ENCODE assay signal across 8 cellular contexts in genomic region chr4:107666134-107666533, GRCh38. TPM values are rescaled to one million over a fixed set of nuclear protein-coding genes. Genes with fewer than 3 reads are reported as not detected.
A peak's percentile ranks its signal among the peaks of the same experiment; 100 is the strongest.
DNase-seq lines count a peak whose midpoint lies in the region; FAIRE-seq and TF ChIP-seq lines count a peak whose summit lies in the region.

No MANE protein-coding gene starts in this region.

- no peak for DNase-seq in HFF-Myc (ENCODE audit: extremely low read depth, low read depth)
- DNase-seq in RKO (ENCODE audit: low spot score) = peak; percentile 32
- DNase-seq in fibroblast of pulmonary artery (ENCODE audit: low read depth) = peak; percentile 71
- DNase-seq in small intestine = peak; percentile 18
- DNase-seq in activated CD4-positive, alpha-beta memory T cell treated with anti-CD3 and anti-CD28 coated beads, Interleukin-2, amount 10 ng/mL, durations not matched to agents 7 days and 5 days = no peak
- no peak for DNase-seq in activated T-helper 1 cell treated with anti-CD3 and anti-CD28 coated beads, Interleukin-12 subunit alpha, Interleukin-12 subunit beta, Interleukin-2, Interleukin-4 antibody, amounts not matched to agents 30 ng/mL and 10 ng/mL and 1 ng/mL, durations not matched to agents 14 hours and 24 hours and 36 hours (ENCODE audit: low spot score)
- DNase-seq in NCI-H1092 treated with DMSO at 0.1 percent for 48 hours (lab: John Stamatoyannopoulos, UW) = no peak
- DNase-seq in immature natural killer cell = no peak

- CTCF ChIA-PET in activated CD4-positive, alpha-beta memory T cell treated with anti-CD3 and anti-CD28 coated beads, Interleukin-2, amount 10 ng/mL, durations not matched to agents 7 days and 5 days (lab: Charles Lee) = no interaction called here

- H3K4me3 ChIP-seq in HFF-Myc (replicated peaks; ENCODE audit: low read depth, low read length) = no peak overlapping the region
- H3K4me3 ChIP-seq in fibroblast of pulmonary artery (replicated peaks; ENCODE audit: low read depth, low read length) = no peak overlapping the region
- H3K4me3 ChIP-seq in small intestine (ENCODE audit: low read depth in 1 of 2, low read length in 2 of 2) = no peak overlapping the region

- no peak overlapping the region for H3K4me3 Mint-ChIP-seq in activated CD4-positive, alpha-beta memory T cell treated with anti-CD3 and anti-CD28 coated beads, Interleukin-2, amount 10 ng/mL, durations not matched to agents 7 days and 5 days
- no peak overlapping the region for H3K4me3 Mint-ChIP-seq in activated T-helper 1 cell treated with anti-CD3 and anti-CD28 coated beads, Interleukin-12 subunit alpha, Interleukin-12 subunit beta, Interleukin-2, Interleukin-4 antibody, amounts not matched to agents 30 ng/mL and 10 ng/mL and 1 ng/mL, durations not matched to agents 14 hours and 24 hours and 36 hours
- no peak overlapping the region for H3K4me3 Mint-ChIP-seq in immature natural killer cell

- no peaks in the 10 kb centered on the region for H3K9me3 ChIP-seq in small intestine (ENCODE audit: control insufficient read depth, low read depth)

- H3K27me3 Mint-ChIP-seq in activated CD4-positive, alpha-beta memory T cell treated with anti-CD3 and anti-CD28 coated beads, Interleukin-2, amount 10 ng/mL, durations not matched to agents 7 days and 5 days = no peaks in the 10 kb centered on the region
- no peaks in the 10 kb centered on the region for H3K27me3 Mint-ChIP-seq in activated T-helper 1 cell treated with anti-CD3 and anti-CD28 coated beads, Interleukin-12 subunit alpha, Interleukin-12 subunit beta, Interleukin-2, Interleukin-4 antibody, amounts not matched to agents 30 ng/mL and 10 ng/mL and 1 ng/mL, durations not matched to agents 14 hours and 24 hours and 36 hours (ENCODE audit: insufficient read depth)
- peaks cover 0 to 3% (median 0%) of the 10 kb centered on the region in 3 donors for H3K27me3 Mint-ChIP-seq in immature natural killer cell (ENCODE audit: low read depth in 3 of 3)

- POLR2A ChIA-PET in activated CD4-positive, alpha-beta memory T cell treated with anti-CD3 and anti-CD28 coated beads, Interleukin-2, amount 10 ng/mL, durations not matched to agents 7 days and 5 days (lab: Charles Lee) = no interaction called here

- H3K27ac Mint-ChIP-seq in activated CD4-positive, alpha-beta memory T cell treated with anti-CD3 and anti-CD28 coated beads, Interleukin-2, amount 10 ng/mL, durations not matched to agents 7 days and 5 days = no peak overlapping the region
- H3K27ac Mint-ChIP-seq in activated T-helper 1 cell treated with anti-CD3 and anti-CD28 coated beads, Interleukin-12 subunit alpha, Interleukin-12 subunit beta, Interleukin-2, Interleukin-4 antibody, amounts not matched to agents 30 ng/mL and 10 ng/mL and 1 ng/mL, durations not matched to agents 14 hours and 24 hours and 36 hours = no peak overlapping the region
- H3K27ac Mint-ChIP-seq in immature natural killer cell = no peak overlapping the region

- H3K36me3 Mint-ChIP-seq in activated CD4-positive, alpha-beta memory T cell treated with anti-CD3 and anti-CD28 coated beads, Interleukin-2, amount 10 ng/mL, durations not matched to agents 7 days and 5 days (ENCODE audit: low read depth) = no peaks in the 10 kb centered on the region
- no peaks in the 10 kb centered on the region for H3K36me3 Mint-ChIP-seq in activated T-helper 1 cell treated with anti-CD3 and anti-CD28 coated beads, Interleukin-12 subunit alpha, Interleukin-12 subunit beta, Interleukin-2, Interleukin-4 antibody, amounts not matched to agents 30 ng/mL and 10 ng/mL and 1 ng/mL, durations not matched to agents 14 hours and 24 hours and 36 hours (ENCODE audit: low read depth)
- H3K36me3 Mint-ChIP-seq in immature natural killer cell = peaks cover 0 to 9% (median 3%) of the 10 kb centered on the region in 3 donors

- FAIRE-seq in small intestine (lab: Jason Lieb, UNC) = no peak

- no peaks in the 10 kb centered on the region for H3K4me1 Mint-ChIP-seq in activated CD4-positive, alpha-beta memory T cell treated with anti-CD3 and anti-CD28 coated beads, Interleukin-2, amount 10 ng/mL, durations not matched to agents 7 days and 5 days
- H3K4me1 Mint-ChIP-seq in activated T-helper 1 cell treated with anti-CD3 and anti-CD28 coated beads, Interleukin-12 subunit alpha, Interleukin-12 subunit beta, Interleukin-2, Interleukin-4 antibody, amounts not matched to agents 30 ng/mL and 10 ng/mL and 1 ng/mL, durations not matched to agents 14 hours and 24 hours and 36 hours (ENCODE audit: low read depth) = no peaks in the 10 kb centered on the region
- no peaks in the 10 kb centered on the region for H3K4me1 Mint-ChIP-seq in immature natural killer cell

- WGBS in small intestine, 3 donors = 30 to 41% (median 36%) methylated on average over 1 of the region's 1 CpG

- no peak overlapping the region for H3K27ac ChIP-seq in small intestine (ENCODE audit: low read depth in 1 of 2, low read length in 1 of 2)

- H3K36me3 ChIP-seq in small intestine (ENCODE audit: control insufficient read depth in 2 of 2, insufficient read depth in 2 of 2, low read length in 2 of 2) = peaks cover 0 to 3% of the 10 kb centered on the region in 2 donors

- no peaks in the 10 kb centered on the region for H3K27me3 ChIP-seq in small intestine (ENCODE audit: control insufficient read depth in 2 of 2, insufficient read depth in 2 of 2, low read length in 2 of 2)

- TF ChIP-seq CTCF in HFF-Myc (IDR thresholded peaks at IDR 0.05; ENCODE audit: low read depth, low read length, missing control alignments) = peak; percentile 31
- peak; percentile 49 for TF ChIP-seq CTCF in fibroblast of pulmonary artery (IDR thresholded peaks at IDR 0.05; ENCODE audit: low read length, missing control alignments)

- H3K4me1 ChIP-seq in small intestine (ENCODE audit: control insufficient read depth in 2 of 2, insufficient read depth in 1 of 2, low read depth in 1 of 2, low read length in 1 of 2) = no peaks in the 10 kb centered on the region

- no peaks in the 10 kb centered on the region for H3K9me3 Mint-ChIP-seq in activated CD4-positive, alpha-beta memory T cell treated with anti-CD3 and anti-CD28 coated beads, Interleukin-2, amount 10 ng/mL, durations not matched to agents 7 days and 5 days
- H3K9me3 Mint-ChIP-seq in activated T-helper 1 cell treated with anti-CD3 and anti-CD28 coated beads, Interleukin-12 subunit alpha, Interleukin-12 subunit beta, Interleukin-2, Interleukin-4 antibody, amounts not matched to agents 30 ng/mL and 10 ng/mL and 1 ng/mL, durations not matched to agents 14 hours and 24 hours and 36 hours = no peaks in the 10 kb centered on the region
- H3K9me3 Mint-ChIP-seq in immature natural killer cell = peaks cover 0 to 1% (median 0%) of the 10 kb centered on the region in 6 donors

- intact Hi-C loops in activated T-helper 1 cell treated with anti-CD3 and anti-CD28 coated beads, Interleukin-12 subunit alpha, Interleukin-12 subunit beta, Interleukin-2, Interleukin-4 antibody, amounts not matched to agents 30 ng/mL and 10 ng/mL and 1 ng/mL, durations not matched to agents 14 hours and 24 hours and 36 hours (cut with micrococcal nuclease) = no loop called here

RNA-seq across cellular contexts. Expression of gene PAPSS1, which starts 53.9 kb away (rescaled TPM):
- polyA plus RNA-seq in small intestine = 10 to 100 TPM; 15.4 to 25.9 (median 17.7) TPM
- 10 to 100 TPM; 28.1 to 28.6 TPM for total RNA-seq in activated CD4-positive, alpha-beta memory T cell treated with anti-CD3 and anti-CD28 coated beads, Interleukin-2, amount 10 ng/mL, durations not matched to agents 7 days and 5 days
- 35.0 and 36.0 TPM in 2 replicates for total RNA-seq in activated T-helper 1 cell treated with anti-CD3 and anti-CD28 coated beads, Interleukin-12 subunit alpha, Interleukin-12 subunit beta, Interleukin-2, Interleukin-4 antibody, amounts not matched to agents 30 ng/mL and 10 ng/mL and 1 ng/mL, durations not matched to agents 14 hours and 24 hours and 36 hours
- polyA plus RNA-seq in immature natural killer cell = 10 to 100 TPM; 24.1 to 61.9 (median 29.9) TPM

Comparison
In these comparisons a context has a peak if more than half of its experiments do, and no peak if none do; other contexts are left out.
1. DNase-seq: peak in RKO (single experiment), fibroblast of pulmonary artery (single experiment) and small intestine (single experiment); none in HFF-Myc (single experiment), activated CD4-positive, alpha-beta memory T cell treated with anti-CD3 and anti-CD28 coated beads, Interleukin-2, amount 10 ng/mL, durations not matched to agents 7 days and 5 days (single experiment), activated T-helper 1 cell treated with anti-CD3 and anti-CD28 coated beads, Interleukin-12 subunit alpha, Interleukin-12 subunit beta, Interleukin-2, Interleukin-4 antibody, amounts not matched to agents 30 ng/mL and 10 ng/mL and 1 ng/mL, durations not matched to agents 14 hours and 24 hours and 36 hours (single experiment), NCI-H1092 treated with DMSO at 0.1 percent for 48 hours (single experiment) and immature natural killer cell (0 of 3).